ENCODE assay signal across 11 cellular contexts in genomic region chr10:95278061-95278988, GRCh38. TPM values are rescaled to one million over a fixed set of nuclear protein-coding genes. Genes with fewer than 3 reads are reported as not detected.
A peak's percentile ranks its signal among the peaks of the same experiment; 100 is the strongest.
DNase-seq lines count a peak whose midpoint lies in the region; TF ChIP-seq lines count a peak whose summit lies in the region.
"Had no signal": no experiment of that assay in that cellular context is flagged by ENCODE, and none has a peak within 500 bp of the region (broad histone marks: within the 10 kb centered on the region; RNA-seq: fewer than 3 reads in every experiment).

No MANE protein-coding gene starts in this region.

- no peak overlapping the region for H3K4me3 ChIP-seq in SJSA1
- H3K4me3 ChIP-seq in fibroblast of the aortic adventitia (ENCODE audit: low read depth, low read length) = no peak overlapping the region
- no peak overlapping the region for H3K4me3 ChIP-seq in prostate gland
- no peak overlapping the region for H3K4me3 ChIP-seq in effector memory CD4-positive, alpha-beta T cell (ENCODE audit: insufficient read depth, low read depth, low read length, poor library complexity, severe bottlenecking)
- H3K4me3 ChIP-seq: BLaER1 treated with 17β-estradiol and CSF1 and Interleukin-3, amounts not matched to agents 10 nM and 100 nM had no signal

- H3K27me3 ChIP-seq in SJSA1 (replicated peaks) = no peaks in the 10 kb centered on the region
- H3K27me3 ChIP-seq in prostate gland (replicated peaks; ENCODE audit: insufficient read depth) = no peaks in the 10 kb centered on the region
- H3K27me3 ChIP-seq in effector memory CD4-positive, alpha-beta T cell (replicated peaks; ENCODE audit: control insufficient read depth, insufficient read depth, low read length, poor library complexity, severe bottlenecking) = no peaks in the 10 kb centered on the region
- H3K27me3 ChIP-seq: BLaER1 treated with 17β-estradiol and CSF1 and Interleukin-3, amounts not matched to agents 10 nM and 100 nM had no signal

- H3K27ac ChIP-seq in SJSA1 (peak overlapping the region; percentile 31), prostate gland (peak overlapping the region; percentile 47 to 52)
- no peak overlapping the region for H3K27ac ChIP-seq in effector memory CD4-positive, alpha-beta T cell (ENCODE audit: insufficient read depth, low read length, poor library complexity, severe bottlenecking)

- H3K4me1 ChIP-seq in SJSA1 (replicated peaks) = peaks cover 58% of the 10 kb centered on the region
- no peaks in the 10 kb centered on the region for H3K4me1 ChIP-seq in prostate gland (replicated peaks)
- H3K4me1 ChIP-seq in effector memory CD4-positive, alpha-beta T cell (ENCODE audit: control insufficient read depth, insufficient read depth, low read length, poor library complexity, severe bottlenecking) = no peaks in the 10 kb centered on the region

- 74% methylated on average over 6 of the region's 6 CpGs for WGBS in prostate gland

- DNase-seq in AG08395 (ENCODE audit: low spot score) (peak; percentile 52), SJSA1 (ENCODE audit: low read depth in 1 of 2, low spot score in 2 of 2) (peak; percentile 58 to 65), fibroblast of the aortic adventitia (ENCODE audit: low read depth) (peak; percentile 66), prostate gland (ENCODE audit: low spot score) (no peak), kidney glomerular epithelial cell (lab: John Stamatoyannopoulos, UW) (no peak), HT-29 (ENCODE audit: low spot score) (no peak)
- DNase-seq in stimulated activated naive CD4-positive, alpha-beta T cell treated with Interleukin-2 at 50 U/mL for 16 hours (lab: John Stamatoyannopoulos, UW) = no peak
- DNase-seq in effector memory CD4-positive, alpha-beta T cell = no peak
- DNase-seq: NCI-H524 treated with DMSO at 0.1 percent for 48 hours; stimulated activated CD8-positive, alpha-beta memory T cell treated with anti-CD3 and anti-CD28 coated beads, Interleukin-4, amount 100 ng/mL, for 48 hours had no signal

- H3K36me3 ChIP-seq in SJSA1 (peaks cover 15% of the 10 kb centered on the region), prostate gland (no peaks in the 10 kb centered on the region)
- no peaks in the 10 kb centered on the region for H3K36me3 ChIP-seq in effector memory CD4-positive, alpha-beta T cell (ENCODE audit: control insufficient read depth, insufficient read depth, low read length)

- intact Hi-C loops in prostate gland (cut with DNase I) = no loop called here

- no peaks in the 10 kb centered on the region for H3K9me3 ChIP-seq in SJSA1 (replicated peaks)
- H3K9me3 ChIP-seq in prostate gland = no peaks in the 10 kb centered on the region
- no peaks in the 10 kb centered on the region for H3K9me3 ChIP-seq in effector memory CD4-positive, alpha-beta T cell (ENCODE audit: control insufficient read depth, low read length)

- TF ChIP-seq CTCF in fibroblast of the aortic adventitia (IDR thresholded peaks at IDR 0.05; ENCODE audit: insufficient read depth, low read length) = no peak
- no peak for TF ChIP-seq CTCF in prostate gland (IDR thresholded peaks at IDR 0.05)

- no peak for TF ChIP-seq POLR2A in prostate gland (IDR thresholded peaks at IDR 0.05)

RNA-seq across cellular contexts. Expression of gene PDLIM1, which starts 12.5 kb away (rescaled TPM):
- 45.5 and 55.6 TPM in 2 replicates for total RNA-seq in SJSA1 (2014; rRNA removed; shearing (Covaris generic))
- total RNA-seq in fibroblast of the aortic adventitia (ENCODE audit: low replicate concordance) = 13.5 and 30.0 TPM in 2 replicates
- total RNA-seq in prostate gland = 10 to 100 TPM; 63.2 to 82.0 TPM
- total RNA-seq in HT-29 (2014; rRNA removed; shearing (Covaris generic)) = 20.0 and 25.3 TPM in 2 replicates

Comparison
In these comparisons a context has a peak if more than half of its experiments do, and no peak if none do; other contexts are left out.
1. DNase-seq: peak in AG08395 (single experiment), SJSA1 (2 of 2) and fibroblast of the aortic adventitia (single experiment); none in prostate gland (single experiment), kidney glomerular epithelial cell (single experiment), stimulated activated naive CD4-positive, alpha-beta T cell treated with Interleukin-2 at 50 U/mL for 16 hours (single experiment), HT-29 (single experiment) and effector memory CD4-positive, alpha-beta T cell (0 of 3).